ENCODE assay signal across 1 cellular context in genomic region chr15:53869806-53870073, GRCh38.
TF ChIP-seq lines count a peak whose summit lies in the region.

No MANE protein-coding gene starts in this region.

TF ChIP-seq in HepG2, 621 proteins besides CTCF, POLR2A, EP300 and RAD21 (continued from another document and continues in another):
- TF ChIP-seq AHDC1 (CRISPR knock-in tag; IDR thresholded peaks at IDR 0.05; ENCODE audit: borderline replicate concordance) = no peak
- 0 out of 2 replicates have a peak, but pooled peaks have one; percentile 44 for TF ChIP-seq FOXA1 (IDR thresholded peaks at IDR 0.05)
- peak; percentile 60; the same call in 1 of the 2 replicates for TF ChIP-seq FOXA1 (CRISPR knock-in tag; IDR thresholded peaks at IDR 0.05)
- TF ChIP-seq ZNF546 (CRISPR knock-in tag; conservative IDR thresholded peaks at IDR 0.05) = no peak
- no peak for TF ChIP-seq ZNF367 (CRISPR knock-in tag; IDR thresholded peaks at IDR 0.05; ENCODE audit: borderline replicate concordance)
- no peak for TF ChIP-seq MYPOP (CRISPR knock-in tag; IDR thresholded peaks at IDR 0.05)
- no peak for TF ChIP-seq ZBTB43 (CRISPR knock-in tag; conservative IDR thresholded peaks at IDR 0.05)
- TF ChIP-seq ATAD3A (CRISPR knock-in tag; IDR thresholded peaks at IDR 0.05) = no peak
- no peak for TF ChIP-seq ZNF83 (CRISPR knock-in tag; IDR thresholded peaks at IDR 0.05; ENCODE audit: borderline replicate concordance)
- TF ChIP-seq ZBTB38 (CRISPR knock-in tag; IDR thresholded peaks at IDR 0.05) = no peak
- no peak for TF ChIP-seq SNAPC4 (CRISPR knock-in tag; IDR thresholded peaks at IDR 0.05)
- no peak for TF ChIP-seq NR3C1 (CRISPR knock-in tag; IDR thresholded peaks at IDR 0.05)
- no peak for TF ChIP-seq ZNF296 (CRISPR knock-in tag; conservative IDR thresholded peaks at IDR 0.05)
- no peak for TF ChIP-seq KLF9 (CRISPR knock-in tag; IDR thresholded peaks at IDR 0.05; ENCODE audit: low read depth)
- no peak for TF ChIP-seq DDIT3 (CRISPR knock-in tag; IDR thresholded peaks at IDR 0.05)
- no peak for TF ChIP-seq FOSL2 (CRISPR knock-in tag; IDR thresholded peaks at IDR 0.05)
- TF ChIP-seq ZNF225 (CRISPR knock-in tag; IDR thresholded peaks at IDR 0.05) = no peak
- TF ChIP-seq TCF12 (IDR thresholded peaks at IDR 0.05) = no peak
- TF ChIP-seq TCF12 (CRISPR knock-in tag; IDR thresholded peaks at IDR 0.05) = no peak
- no peak for TF ChIP-seq ZNF430 (CRISPR knock-in tag; IDR thresholded peaks at IDR 0.05)
- 0 out of 2 replicates have a peak, but pooled peaks have one; percentile 13 for TF ChIP-seq ARID5B (CRISPR knock-in tag; IDR thresholded peaks at IDR 0.05)
- TF ChIP-seq NFIC (IDR thresholded peaks at IDR 0.05; ENCODE audit: low read length) = no peak
- no peak for TF ChIP-seq ZNF407 (CRISPR knock-in tag; IDR thresholded peaks at IDR 0.05; ENCODE audit: not compliant biosample characterization)
- no peak for TF ChIP-seq ZNF616 (CRISPR knock-in tag; IDR thresholded peaks at IDR 0.05; ENCODE audit: low read depth)
- no peak for TF ChIP-seq MAX (IDR thresholded peaks at IDR 0.05)
- no peak for TF ChIP-seq DBP (CRISPR knock-in tag; IDR thresholded peaks at IDR 0.05; ENCODE audit: not compliant biosample characterization)
- TF ChIP-seq PHF8 (CRISPR knock-in tag; IDR thresholded peaks at IDR 0.05) = no peak
